ENCODE assay signal across 8 cellular contexts in the genomic region with DNA sequence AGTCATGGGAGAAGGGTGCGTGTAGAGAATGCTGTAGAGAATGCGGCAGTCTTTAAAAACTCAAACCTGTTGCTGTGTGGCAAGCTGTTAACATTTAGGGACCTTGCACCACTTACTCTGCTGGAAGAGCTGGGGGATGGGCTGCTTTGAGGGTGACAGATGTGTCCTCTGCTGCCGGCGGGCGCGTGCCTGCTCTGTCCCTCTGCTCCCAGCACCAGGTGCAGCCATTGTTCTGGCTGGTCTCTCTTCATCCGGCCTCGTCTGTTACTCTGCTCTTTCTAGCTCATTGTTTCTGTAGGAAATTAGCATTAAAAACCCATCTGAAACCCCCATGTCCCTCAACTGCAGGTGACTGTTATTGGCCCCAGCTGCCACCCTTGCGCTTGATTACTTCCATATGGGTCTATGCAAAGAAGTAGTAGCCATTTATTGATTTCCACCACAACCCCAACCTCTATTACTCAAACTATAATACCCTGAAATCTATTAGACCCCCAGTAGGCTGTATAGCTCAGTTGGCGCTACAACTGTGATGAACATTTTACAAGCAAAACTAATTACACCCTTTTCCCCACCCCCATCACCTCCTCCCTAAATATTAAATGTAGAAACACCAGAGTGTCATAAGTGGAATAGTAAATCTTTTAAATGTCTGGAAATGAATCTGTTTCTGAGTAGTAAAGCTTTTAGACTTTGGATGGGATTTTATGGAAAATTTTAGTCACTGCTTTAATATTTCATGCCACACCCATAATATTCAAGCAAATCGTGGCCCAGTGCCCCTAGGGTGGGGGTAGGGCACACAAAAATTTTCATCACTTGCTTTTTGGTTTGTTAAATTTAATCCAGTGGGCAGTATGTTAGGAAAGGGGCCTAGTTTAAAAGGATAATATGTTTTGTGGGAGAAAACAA.
DNase-seq lines count a peak whose midpoint lies in the region; ATAC-seq, FAIRE-seq and TF ChIP-seq lines count a peak whose summit lies in the region.

No MANE protein-coding gene starts in this region.

- peak overlapping the region; percentile 98 for H3K27ac Mint-ChIP-seq in glutamatergic neuron (ENCODE audit: unreplicated experiment)
- no peak overlapping the region for H3K27ac Mint-ChIP-seq in activated CD8-positive, alpha-beta T cell treated with anti-CD3 and anti-CD28 coated beads for 36 hours

- intact Hi-C loops in kidney (cut with DNase I): no loop called here
- intact Hi-C loops in activated CD8-positive, alpha-beta T cell treated with anti-CD3 and anti-CD28 coated beads for 36 hours (cut with micrococcal nuclease): no loop called here

- H3K27me3 ChIP-seq in HAP-1 (ENCODE audit: low read depth): no peaks in the 10 kb centered on the region
- no peaks in the 10 kb centered on the region for H3K27me3 ChIP-seq in small intestine (ENCODE audit: control insufficient read depth in 2 of 2, insufficient read depth in 2 of 2, low read length in 2 of 2)

- peak overlapping the region; percentile 76 for H3K4me3 Mint-ChIP-seq in glutamatergic neuron (ENCODE audit: unreplicated experiment)
- no peak overlapping the region for H3K4me3 Mint-ChIP-seq in activated CD8-positive, alpha-beta T cell treated with anti-CD3 and anti-CD28 coated beads for 36 hours

- H3K4me1 ChIP-seq in HAP-1: peaks cover 17% of the 10 kb centered on the region
- peaks cover 3 to 4% of the 10 kb centered on the region in 2 donors for H3K4me1 ChIP-seq in small intestine (ENCODE audit: control insufficient read depth in 2 of 2, insufficient read depth in 1 of 2, low read depth in 1 of 2, low read length in 1 of 2)
- peaks cover 14 to 25% of the 10 kb centered on the region in 2 donors for H3K4me1 ChIP-seq in kidney (ENCODE audit: control insufficient read depth in 1 of 2, insufficient read depth in 1 of 2, low read depth in 1 of 2, low read length in 2 of 2)

- H3K4me3 ChIP-seq in HAP-1: no peak overlapping the region
- H3K4me3 ChIP-seq in small intestine (ENCODE audit: low read depth in 1 of 2, low read length in 2 of 2): no peak overlapping the region
- no peak overlapping the region for H3K4me3 ChIP-seq in kidney (ENCODE audit: low read length in 2 of 2)

- H3K9me3 ChIP-seq in HAP-1 (no peaks in the 10 kb centered on the region), small intestine (ENCODE audit: control insufficient read depth, low read depth) (no peaks in the 10 kb centered on the region), kidney (ENCODE audit: control insufficient read depth in 1 of 2, low read length in 2 of 2) (no peaks in the 10 kb centered on the region)

- ATAC-seq in activated CD8-positive, alpha-beta T cell treated with anti-CD3 and anti-CD28 coated beads for 36 hours: no peak

- H3K9me3 Mint-ChIP-seq in glutamatergic neuron (ENCODE audit: unreplicated experiment): peaks cover 16% of the 10 kb centered on the region
- H3K9me3 Mint-ChIP-seq in activated CD8-positive, alpha-beta T cell treated with anti-CD3 and anti-CD28 coated beads for 36 hours: no peaks in the 10 kb centered on the region

- 53 to 75% (median 70%) methylated on average over 8 to 11 of the region's 11 CpGs for WGBS in small intestine, 3 donors

- in situ Hi-C loops in HAP-1 (cut with MboI; ENCODE audit: low sequenced_read_pairs) (no loop called here), G401 (cut with HindIII; ENCODE audit: low sequenced_read_pairs) (no loop called here)

- CTCF ChIA-PET in activated CD8-positive, alpha-beta T cell treated with anti-CD3 and anti-CD28 coated beads for 36 hours (lab: Charles Lee): interaction anchor here (1.1 kb wide), 1 partner anchor 111 kb away, joined by 4 read pairs; no protein-coding TSS in a partner anchor

- POLR2A ChIA-PET in activated CD8-positive, alpha-beta T cell treated with anti-CD3 and anti-CD28 coated beads for 36 hours (lab: Charles Lee): no interaction called here

- no peak for TF ChIP-seq CTCF in glutamatergic neuron (IDR thresholded peaks at IDR 0.05; ENCODE audit: partially characterized antibody, unreplicated experiment)
- no peak for TF ChIP-seq CTCF in kidney (IDR thresholded peaks at IDR 0.05; ENCODE audit: borderline replicate concordance, extremely low read depth, insufficient read depth)
- no peak for TF ChIP-seq CTCF in activated CD8-positive, alpha-beta T cell treated with anti-CD3 and anti-CD28 coated beads for 36 hours (IDR thresholded peaks at IDR 0.05)

- no peak for FAIRE-seq in small intestine (lab: Jason Lieb, UNC)
- no peak for FAIRE-seq in kidney (lab: Jason Lieb, UNC)

- H3K27ac ChIP-seq in small intestine (ENCODE audit: low read depth in 1 of 2, low read length in 1 of 2) (no peak overlapping the region), kidney (ENCODE audit: low read depth in 2 of 2, low read length in 2 of 2) (no peak overlapping the region)

- no peaks in the 10 kb centered on the region for H3K36me3 ChIP-seq in HAP-1 (replicated peaks)
- no peaks in the 10 kb centered on the region for H3K36me3 ChIP-seq in small intestine (ENCODE audit: control insufficient read depth in 2 of 2, insufficient read depth in 2 of 2, low read length in 2 of 2)
- no peaks in the 10 kb centered on the region for H3K36me3 ChIP-seq in kidney (ENCODE audit: control insufficient read depth in 1 of 2, insufficient read depth in 2 of 2, low read length in 2 of 2)

- no peak overlapping the region for H3K9ac ChIP-seq in kidney (ENCODE audit: low read length in 2 of 2)

- peaks cover 36% of the 10 kb centered on the region for H3K4me1 Mint-ChIP-seq in glutamatergic neuron (ENCODE audit: low read depth, unreplicated experiment)
- H3K4me1 Mint-ChIP-seq in activated CD8-positive, alpha-beta T cell treated with anti-CD3 and anti-CD28 coated beads for 36 hours (ENCODE audit: low read depth): peaks cover 25% of the 10 kb centered on the region

- H3K27me3 Mint-ChIP-seq in glutamatergic neuron (ENCODE audit: unreplicated experiment): peaks cover 16% of the 10 kb centered on the region
- no peaks in the 10 kb centered on the region for H3K27me3 Mint-ChIP-seq in activated CD8-positive, alpha-beta T cell treated with anti-CD3 and anti-CD28 coated beads for 36 hours

- DNase-seq in HAP-1 (ENCODE audit: low spot score in 2 of 2): peak; percentile 34 to 73
- DNase-seq in NCI-H69 (lab: John Stamatoyannopoulos, UW): peak; percentile 99
- DNase-seq in glutamatergic neuron: peak; percentile 90
- DNase-seq in small intestine: peak; percentile 32
- DNase-seq in GM03348 (ENCODE audit: low spot score): no peak
- no peak for DNase-seq in kidney
- DNase-seq in activated CD8-positive, alpha-beta T cell treated with anti-CD3 and anti-CD28 coated beads for 36 hours: no peak
- DNase-seq in G401 (ENCODE audit: low spot score): no peak

- peaks cover 14% of the 10 kb centered on the region for H3K36me3 Mint-ChIP-seq in glutamatergic neuron (ENCODE audit: unreplicated experiment)
- H3K36me3 Mint-ChIP-seq in activated CD8-positive, alpha-beta T cell treated with anti-CD3 and anti-CD28 coated beads for 36 hours (ENCODE audit: low read depth): no peaks in the 10 kb centered on the region

Comparison
In these comparisons a context has a peak if more than half of its experiments do, and no peak if none do; other contexts are left out.
1. DNase-seq: peak in HAP-1 (2 of 2), NCI-H69 (single experiment), glutamatergic neuron (single experiment) and small intestine (single experiment); none in GM03348 (single experiment), kidney (single experiment), activated CD8-positive, alpha-beta T cell treated with anti-CD3 and anti-CD28 coated beads for 36 hours (single experiment) and G401 (single experiment).